Comparison of ENCODE assay signal across 14 cellular contexts in genomic region chr5:102815560-102816324, GRCh38.
DNase-seq lines count a peak whose midpoint lies in the region; ATAC-seq, FAIRE-seq and TF ChIP-seq lines count a peak whose summit lies in the region.
"Had no signal": no experiment of that assay in that cellular context is flagged by ENCODE, and none has a peak within 500 bp of the region (broad histone marks: within the 10 kb centered on the region; RNA-seq: fewer than 3 reads in every experiment).

No MANE protein-coding gene starts in this region.

- FAIRE-seq in pancreas (lab: Jason Lieb, UNC): no peak
- FAIRE-seq: kidney had no signal

- peaks cover 12 to 19% (median 15%) of the 10 kb centered on the region in 3 donors for H3K4me1 Mint-ChIP-seq in naive B cell

- H3K4me1 ChIP-seq in psoas muscle (peaks cover 53% of the 10 kb centered on the region), pancreas (no peaks in the 10 kb centered on the region)

- no peaks in the 10 kb centered on the region for H3K36me3 ChIP-seq in psoas muscle (ENCODE audit: insufficient read depth in 1 of 2, low read depth in 1 of 2)
- H3K36me3 ChIP-seq in pancreas: no peaks in the 10 kb centered on the region
- H3K36me3 ChIP-seq: ascending aorta had no signal

- intact Hi-C loops in psoas muscle (cut with DNase I): no loop called here
- intact Hi-C loops in pancreas (cut with DNase I): no loop called here

- peak; percentile 38 to 44 for ATAC-seq in naive B cell (ENCODE audit: low read depth in 2 of 2)
- ATAC-seq in psoas muscle: no peak
- ATAC-seq in GM21515 (IDR thresholded peaks at IDR 0.05; ENCODE audit: unreplicated experiment): no peak
- no peak for ATAC-seq in pancreas
- ATAC-seq: PC-3 had no signal

- H3K27ac ChIP-seq in psoas muscle (no peak overlapping the region), pancreas (no peak overlapping the region)
- H3K27ac ChIP-seq: ascending aorta had no signal

- H3K27me3 ChIP-seq in psoas muscle (ENCODE audit: insufficient read depth in 3 of 3, low read length in 2 of 3) (no peaks in the 10 kb centered on the region), pancreas (no peaks in the 10 kb centered on the region)
- H3K27me3 ChIP-seq: ascending aorta had no signal

- no peaks in the 10 kb centered on the region for H3K27me3 Mint-ChIP-seq in naive B cell

- TF ChIP-seq CTCF in astrocyte of the spinal cord (IDR thresholded peaks at IDR 0.05; ENCODE audit: low read depth, low read length): no peak
- TF ChIP-seq CTCF in psoas muscle (IDR thresholded peaks at IDR 0.05): no peak
- no peak for TF ChIP-seq CTCF in pancreas (IDR thresholded peaks at IDR 0.05)

- 77 to 79% (median 77%) methylated on average over 3 of the region's 3 CpGs for WGBS in psoas muscle, 3 donors
- 69 to 74% methylated on average over 3 of the region's 3 CpGs for WGBS in pancreas, 2 donors

- H3K9me3 ChIP-seq in psoas muscle: no peaks in the 10 kb centered on the region
- H3K9me3 ChIP-seq in pancreas: no peaks in the 10 kb centered on the region
- H3K9me3 ChIP-seq: ascending aorta had no signal

- no peak overlapping the region for H3K4me3 Mint-ChIP-seq in naive B cell
- H3K4me3 Mint-ChIP-seq: activated T-helper 1 cell treated with anti-CD3 and anti-CD28 coated beads, Interleukin-12 subunit alpha, Interleukin-12 subunit beta, Interleukin-2, Interleukin-4 antibody, amounts not matched to agents 30 ng/mL and 10 ng/mL and 1 ng/mL, durations not matched to agents 14 hours and 24 hours and 36 hours had no signal

- in situ Hi-C loops in astrocyte of the spinal cord (cut with HindIII; ENCODE audit: low sequenced_read_pairs): no loop called here

- peak; percentile 40 for DNase-seq in NCI-H748 (lab: John Stamatoyannopoulos, UW; ENCODE audit: unreplicated experiment)
- no peak for DNase-seq in NCI-H748 treated with DMSO at 0.1 percent for 48 hours (lab: John Stamatoyannopoulos, UW)
- DNase-seq in NCI-H446 treated with DMSO at 0.1 percent for 48 hours (lab: John Stamatoyannopoulos, UW): peak; percentile 56
- DNase-seq in astrocyte of the spinal cord (ENCODE audit: low read depth, low spot score): peak; percentile 22
- no peak for DNase-seq in naive B cell
- DNase-seq in psoas muscle: no peak
- DNase-seq in pancreas: no peak
- DNase-seq: DMS53, kidney, PC-3, trophoblast cell had no signal

- H3K9me3 Mint-ChIP-seq in naive B cell: no peaks in the 10 kb centered on the region
- H3K9me3 Mint-ChIP-seq: activated T-helper 1 cell treated with anti-CD3 and anti-CD28 coated beads, Interleukin-12 subunit alpha, Interleukin-12 subunit beta, Interleukin-2, Interleukin-4 antibody, amounts not matched to agents 30 ng/mL and 10 ng/mL and 1 ng/mL, durations not matched to agents 14 hours and 24 hours and 36 hours had no signal

- peak overlapping the region in 1 of 6 donors; percentile 25 for H3K27ac Mint-ChIP-seq in naive B cell

- no peaks in the 10 kb centered on the region for H3K36me3 Mint-ChIP-seq in naive B cell

- H3K4me3 ChIP-seq in astrocyte of the spinal cord (ENCODE audit: low read depth, low read length) (no peak overlapping the region), psoas muscle (no peak overlapping the region), pancreas (no peak overlapping the region)
- H3K4me3 ChIP-seq: ascending aorta had no signal

Comparison
In these comparisons a context has a peak if more than half of its experiments do, and no peak if none do; other contexts are left out.
1. DNase-seq: peak in NCI-H748 (single experiment), NCI-H446 treated with DMSO at 0.1 percent for 48 hours (single experiment) and astrocyte of the spinal cord (single experiment); none in NCI-H748 treated with DMSO at 0.1 percent for 48 hours (single experiment), naive B cell (single experiment), psoas muscle (0 of 2) and pancreas (0 of 6).
2. ATAC-seq: peak in naive B cell (2 of 2); none in psoas muscle (0 of 4), GM21515 (single experiment) and pancreas (0 of 4).